8 cellular contexts compared by ENCODE assay signal in the genomic region with DNA sequence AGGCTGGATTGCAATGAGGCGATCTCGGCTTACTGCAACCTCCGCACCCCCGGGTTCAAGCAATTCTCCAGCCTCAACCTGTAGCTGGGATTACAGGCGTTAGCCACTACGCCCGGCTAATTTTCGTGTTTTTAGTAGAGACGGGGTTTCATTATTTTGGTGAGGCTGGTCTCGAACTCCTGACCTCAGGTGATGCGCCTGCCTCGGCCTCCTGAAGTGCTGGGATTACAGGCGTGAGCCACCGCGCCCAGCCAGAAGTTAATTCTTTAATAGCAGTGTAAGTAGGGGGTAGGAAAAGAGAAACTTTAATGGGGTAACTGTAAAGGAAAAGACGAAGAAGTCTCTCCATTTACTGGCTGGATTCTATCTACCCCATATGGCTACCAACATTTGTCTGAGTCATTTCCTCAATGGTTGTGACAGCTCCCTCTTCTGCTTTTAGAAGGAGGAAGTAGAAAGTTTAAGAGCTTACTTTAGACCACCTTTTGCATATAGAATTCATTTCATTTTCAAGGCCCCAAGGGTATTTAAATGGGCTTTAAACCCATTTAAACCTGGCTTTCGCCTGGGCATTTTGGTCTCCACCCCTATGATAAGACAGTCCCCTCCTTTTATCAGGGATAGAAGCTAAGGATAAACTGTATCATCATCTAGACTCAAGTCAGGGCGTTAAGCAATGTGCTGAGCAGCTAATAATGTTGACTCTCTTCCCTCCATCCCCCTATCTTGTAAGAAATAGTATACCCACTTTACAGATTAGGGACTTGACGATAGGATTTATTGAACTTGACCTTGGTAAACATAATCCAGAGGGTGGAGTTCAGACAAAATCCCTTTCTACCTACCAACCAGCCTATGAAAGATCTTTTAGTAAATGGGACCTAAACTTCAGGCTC. TPM values are rescaled to one million over a fixed set of nuclear protein-coding genes. Genes with fewer than 3 reads are reported as not detected.
DNase-seq lines count a peak whose midpoint lies in the region; ATAC-seq and TF ChIP-seq lines count a peak whose summit lies in the region.

No MANE protein-coding gene starts in this region.

- H3K27ac ChIP-seq in HUES6 (ENCODE audit: low read depth, low read length), result peak overlapping the region; percentile 52; the same call in 1 of the 2 replicates
- H3K27ac ChIP-seq in breast epithelium, result peak overlapping the region; percentile 97 to 99

- H3K27me3 ChIP-seq in HUES6 (ENCODE audit: control insufficient read depth, insufficient read depth, low read length) (no peaks in the 10 kb centered on the region), breast epithelium (no peaks in the 10 kb centered on the region)

- peak; percentile 13 for DNase-seq in activated CD4-positive, alpha-beta T cell treated with anti-CD3 and anti-CD28 coated beads for 48 hours
- DNase-seq in activated CD4-positive, alpha-beta T cell treated with anti-CD3 and anti-CD28 coated beads, Interleukin-2, amount 50 U/mL, for 4 hours, result no peak
- DNase-seq in breast epithelium (ENCODE audit: low spot score in 2 of 2) (no peak), mesothelial cell of epicardium (ENCODE audit: low spot score in 2 of 2, unreplicated experiment in 2 of 2) (no peak), DMS 273 treated with DMSO at 0.1 percent for 48 hours (lab: John Stamatoyannopoulos, UW) (no peak), activated gamma-delta T cell treated with Interleukin-2 at 50 U/mL for 16 hours (no peak)

- H3K9ac ChIP-seq in HUES6 (ENCODE audit: low read length), result peak overlapping the region; percentile 59

- H3K4me3 ChIP-seq in HUES6 (ENCODE audit: low read depth, low read length) (peak overlapping the region; percentile 48), breast epithelium (peak overlapping the region; percentile 27 to 84 (median 59))

- no peak for ATAC-seq in GM21381 (IDR thresholded peaks at IDR 0.05; ENCODE audit: unreplicated experiment)

- TF ChIP-seq CTCF in breast epithelium (IDR thresholded peaks at IDR 0.05) (no peak), mesothelial cell of epicardium (IDR thresholded peaks at IDR 0.05; ENCODE audit: unreplicated experiment) (no peak)

- TF ChIP-seq POLR2A in breast epithelium (IDR thresholded peaks at IDR 0.05), result no peak

- peaks cover 49% of the 10 kb centered on the region for H3K4me1 Mint-ChIP-seq in mesothelial cell of epicardium

- peak overlapping the region; percentile 71 for H3K4me3 Mint-ChIP-seq in mesothelial cell of epicardium

- H3K9me3 Mint-ChIP-seq in mesothelial cell of epicardium, result no peaks in the 10 kb centered on the region

- H3K9me3 ChIP-seq in HUES6 (ENCODE audit: control insufficient read depth, insufficient read depth, low read depth, low read length), result no peaks in the 10 kb centered on the region
- H3K9me3 ChIP-seq in breast epithelium, result no peaks in the 10 kb centered on the region

- H3K36me3 ChIP-seq in HUES6 (ENCODE audit: control insufficient read depth, insufficient read depth, low read length) (peaks cover 29% of the 10 kb centered on the region), breast epithelium (no peaks in the 10 kb centered on the region)

- peaks cover 10% of the 10 kb centered on the region for H3K36me3 Mint-ChIP-seq in mesothelial cell of epicardium

- H3K27ac Mint-ChIP-seq in mesothelial cell of epicardium, result peak overlapping the region; percentile 97

- H3K4me1 ChIP-seq in HUES6 (ENCODE audit: control insufficient read depth, insufficient read depth, low read length) (peaks cover 11% of the 10 kb centered on the region), breast epithelium (peaks cover 0 to 16% of the 10 kb centered on the region in 2 donors)

- intact Hi-C loops in breast epithelium (cut with DNase I; ENCODE audit: low total_unique reads), result no loop called here

- H3K27me3 Mint-ChIP-seq in mesothelial cell of epicardium (ENCODE audit: low read depth), result no peaks in the 10 kb centered on the region

RNA-seq across cellular contexts. Expression of gene CDV3, which starts 1.1 kb away (rescaled TPM):
- 100 to 1,000 TPM; 119 to 188 (median 141) TPM for total RNA-seq in breast epithelium
- total RNA-seq in mesothelial cell of epicardium, result 127 to 135 TPM (median 132 TPM) in 3 replicates
